8 cellular contexts compared by ENCODE assay signal in genomic region chr1:44784094-44785026, GRCh38. TPM values are rescaled to one million over a fixed set of nuclear protein-coding genes. Genes with fewer than 3 reads are reported as not detected.
DNase-seq lines count a peak whose midpoint lies in the region; ATAC-seq lines count a peak whose summit lies in the region.

No MANE protein-coding gene starts in this region.

- in situ Hi-C loops in KBM-7 (cut with MboI; ENCODE audit: low pct_unique_long_range_greater_than_20kb, low sequenced_read_pairs) = loop anchor here (25.0 kb wide), 1 partner anchor 528 kb away; no protein-coding TSS in a partner anchor

- H3K4me1 ChIP-seq in right cardiac atrium (ENCODE audit: control insufficient read depth, insufficient read depth, low read length) (peaks cover 2% of the 10 kb centered on the region), skeletal muscle tissue (ENCODE audit: control insufficient read depth in 3 of 3, insufficient read depth in 3 of 3, low read length in 3 of 3) (peaks cover 21 to 29% (median 27%) of the 10 kb centered on the region in 3 donors)

- H3K27ac ChIP-seq in right cardiac atrium (ENCODE audit: low read length) = no peak overlapping the region
- H3K27ac ChIP-seq in skeletal muscle tissue (ENCODE audit: low read depth, low read length) = no peak overlapping the region

- no peaks in the 10 kb centered on the region for H3K9me3 ChIP-seq in right cardiac atrium (ENCODE audit: control insufficient read depth, low read length)
- no peaks in the 10 kb centered on the region for H3K9me3 ChIP-seq in skeletal muscle tissue (ENCODE audit: control insufficient read depth in 3 of 3, low read length in 3 of 3)

- H3K4me3 ChIP-seq in right cardiac atrium (ENCODE audit: low read length) (peak overlapping the region; percentile 55), skeletal muscle tissue (ENCODE audit: low read length in 3 of 3) (peak overlapping the region; percentile 49 to 61 (median 54))

- H3K27me3 ChIP-seq in right cardiac atrium (ENCODE audit: control insufficient read depth, insufficient read depth) = no peaks in the 10 kb centered on the region
- H3K27me3 ChIP-seq in skeletal muscle tissue (ENCODE audit: control insufficient read depth in 3 of 3, insufficient read depth in 3 of 3, low read length in 3 of 3) = no peaks in the 10 kb centered on the region

- 7% methylated on average over 71 of the region's 71 CpGs for WGBS in right cardiac atrium

- peak; percentile 23 for ATAC-seq in right cardiac atrium
- ATAC-seq in GM19467 (IDR thresholded peaks at IDR 0.05; ENCODE audit: unreplicated experiment) = no peak

- intact Hi-C loops in right cardiac atrium (cut with DNase I) = loop anchor here in 2 of 4 donors (5.0 to 10.0 kb wide), 2 partner anchors 50 to 53 kb away; no protein-coding TSS in a partner anchor

- H3K36me3 ChIP-seq in skeletal muscle tissue (ENCODE audit: control insufficient read depth in 3 of 3, insufficient read depth in 3 of 3, low read length in 3 of 3) = peaks cover 4 to 5% (median 5%) of the 10 kb centered on the region in 3 donors

- peak overlapping the region; percentile 34 to 72 (median 51) for H3K9ac ChIP-seq in skeletal muscle tissue (ENCODE audit: low read depth in 1 of 3, low read length in 3 of 3)

- DNase-seq in activated T-cell treated with anti-CD3 and anti-CD28 coated beads, Interleukin-2, amount 50 U/mL, for 1 hour = peak; percentile 43
- DNase-seq in activated T-cell treated with anti-CD3 and anti-CD28 coated beads for 4 hours (no peak), activated gamma-delta T cell (lab: John Stamatoyannopoulos, UW) (peak; percentile 28), right cardiac atrium (peak in 2 of 3 donors; percentile 74 to 77), KBM-7 (no peak), H4 (ENCODE audit: low spot score) (no peak)

RNA-seq across cellular contexts. Expression of gene BEST4, which starts 3.6 kb away (rescaled TPM):
- total RNA-seq in right cardiac atrium (under 1 TPM; 0.14 to 0.28 (median 0.22) TPM), skeletal muscle tissue (not detected)
- 0.18 TPM for polyA plus RNA-seq in right cardiac atrium
- total RNA-seq in H4 (2014; rRNA removed; shearing (Covaris generic)) = not detected in 2 replicates

RNA-seq across cellular contexts. Expression of gene RPS8, which starts 9.0 kb away (rescaled TPM):
- total RNA-seq in right cardiac atrium (1,000 to 10,000 TPM in 1 of 4 donors, 100 to 1,000 TPM in 3; 848 to 1,081 (median 910) TPM), skeletal muscle tissue (1,786 TPM)
- polyA plus RNA-seq in right cardiac atrium = 1,144 TPM
- total RNA-seq in H4 (2014; rRNA removed; shearing (Covaris generic)) = 4,339 and 5,019 TPM in 2 replicates

RNA-seq across cellular contexts. Expression of gene PLK3, which starts 15.8 kb away (rescaled TPM):
- total RNA-seq in right cardiac atrium = 10 to 100 TPM in 1 of 4 donors, 1 to 10 TPM in 3; 6.0 to 11.4 (median 8.2) TPM
- polyA plus RNA-seq in right cardiac atrium = 11.0 TPM
- 6.8 TPM for total RNA-seq in skeletal muscle tissue
- 1.3 and 4.6 TPM in 2 replicates for total RNA-seq in H4 (2014; rRNA removed; shearing (Covaris generic))

RNA-seq across cellular contexts. Expression of gene DYNLT4, which starts 22.8 kb away (rescaled TPM):
- total RNA-seq in right cardiac atrium (under 1 TPM in 3 of 4 donors, not detected in 1; 0.44 to 0.74 (median 0.47) TPM), skeletal muscle tissue (not detected)
- 1.1 TPM for polyA plus RNA-seq in right cardiac atrium
- total RNA-seq in H4 (2014; rRNA removed; shearing (Covaris generic)) = 0.12 TPM in 1 of 2 replicates, not detected in the other

RNA-seq across cellular contexts. Expression of gene BTBD19, which starts 24.0 kb away (rescaled TPM):
- total RNA-seq in right cardiac atrium = 1 to 10 TPM; 5.1 to 8.8 (median 5.7) TPM
- polyA plus RNA-seq in right cardiac atrium = 6.4 TPM
- 5.7 TPM for total RNA-seq in skeletal muscle tissue
- 2.5 and 2.6 TPM in 2 replicates for total RNA-seq in H4 (2014; rRNA removed; shearing (Covaris generic))

Comparison
In these comparisons a context has a peak if more than half of its experiments do, and no peak if none do; other contexts are left out.
1. DNase-seq: peak in activated T-cell treated with anti-CD3 and anti-CD28 coated beads, Interleukin-2, amount 50 U/mL, for 1 hour (single experiment), activated gamma-delta T cell (single experiment) and right cardiac atrium (2 of 3); none in activated T-cell treated with anti-CD3 and anti-CD28 coated beads for 4 hours (single experiment), KBM-7 (single experiment) and H4 (single experiment).